ENCODE assay signal across 8 cellular contexts in the genomic region with DNA sequence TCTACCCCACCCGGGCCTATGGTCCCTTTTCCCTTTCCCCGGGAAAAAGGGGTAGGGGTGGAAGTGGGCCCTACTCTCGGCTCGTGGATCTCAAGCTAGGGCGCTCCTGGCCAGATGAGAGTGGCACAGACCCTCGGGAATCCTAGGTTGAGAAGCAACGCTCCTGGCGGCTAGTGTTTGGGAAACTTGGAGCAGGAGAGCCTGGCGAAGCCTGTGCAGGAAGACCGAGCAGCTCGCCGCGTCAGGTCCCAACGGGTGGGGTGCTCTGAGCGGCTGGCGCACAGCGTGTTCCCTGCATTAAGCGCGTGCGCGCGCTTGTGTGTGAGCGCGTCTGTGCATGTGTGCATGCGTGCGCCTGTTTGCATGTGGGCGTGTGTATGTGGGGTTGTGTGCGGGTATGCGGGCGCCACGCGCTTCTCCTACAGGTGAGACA. TPM values are rescaled to one million over a fixed set of nuclear protein-coding genes. Genes with fewer than 3 reads are reported as not detected.
A peak's percentile ranks its signal among the peaks of the same experiment; 100 is the strongest.
DNase-seq lines count a peak whose midpoint lies in the region; ATAC-seq and TF ChIP-seq lines count a peak whose summit lies in the region.

No MANE protein-coding gene starts in this region.

- TF ChIP-seq CTCF in nephron (IDR thresholded peaks at IDR 0.05; ENCODE audit: unreplicated experiment in 3 of 3), result no peak

- DNase-seq in NCI-H2029 (lab: John Stamatoyannopoulos, UW) (peak; percentile 28), NCI-H2029 treated with DMSO at 0.1 percent for 48 hours (lab: John Stamatoyannopoulos, UW) (no peak), NCI-H1048 (lab: John Stamatoyannopoulos, UW) (no peak), kidney glomerular epithelial cell (lab: John Stamatoyannopoulos, UW) (no peak)
- DNase-seq in activated CD4-positive, alpha-beta T cell treated with anti-CD3 and anti-CD28 coated beads, Interleukin-2, amount 10 ng/mL, durations not matched to agents 24 days and 14 days, result peak; percentile 85
- peak; percentile 45 to 48 (median 46) for DNase-seq in effector memory CD8-positive, alpha-beta T cell

- H3K36me3 Mint-ChIP-seq in activated CD4-positive, alpha-beta T cell treated with anti-CD3 and anti-CD28 coated beads, Interleukin-2, amount 10 ng/mL, durations not matched to agents 24 days and 14 days (ENCODE audit: low read depth), result no peaks in the 10 kb centered on the region
- peaks cover 17% of the 10 kb centered on the region for H3K36me3 Mint-ChIP-seq in effector memory CD8-positive, alpha-beta T cell (ENCODE audit: insufficient read depth)
- H3K36me3 Mint-ChIP-seq in nephron (ENCODE audit: low read depth), result no peaks in the 10 kb centered on the region

- no peaks in the 10 kb centered on the region for H3K9me3 Mint-ChIP-seq in activated CD4-positive, alpha-beta T cell treated with anti-CD3 and anti-CD28 coated beads, Interleukin-2, amount 10 ng/mL, durations not matched to agents 24 days and 14 days
- no peaks in the 10 kb centered on the region for H3K9me3 Mint-ChIP-seq in effector memory CD8-positive, alpha-beta T cell
- H3K9me3 Mint-ChIP-seq in nephron, result peaks cover 3% of the 10 kb centered on the region

- peak overlapping the region; percentile 77 for H3K4me3 Mint-ChIP-seq in activated CD4-positive, alpha-beta T cell treated with anti-CD3 and anti-CD28 coated beads, Interleukin-2, amount 10 ng/mL, durations not matched to agents 24 days and 14 days
- H3K4me3 Mint-ChIP-seq in effector memory CD8-positive, alpha-beta T cell, result peak overlapping the region; percentile 78 to 84
- peak overlapping the region; percentile 63 to 76 (median 71) for H3K4me3 Mint-ChIP-seq in nephron

- intact Hi-C loops in activated CD4-positive, alpha-beta T cell treated with anti-CD3 and anti-CD28 coated beads, Interleukin-2, amount 10 ng/mL, durations not matched to agents 24 days and 14 days (cut with micrococcal nuclease), result no loop called here

- H3K4me1 Mint-ChIP-seq in activated CD4-positive, alpha-beta T cell treated with anti-CD3 and anti-CD28 coated beads, Interleukin-2, amount 10 ng/mL, durations not matched to agents 24 days and 14 days, result peaks cover 41% of the 10 kb centered on the region
- peaks cover 22 to 28% of the 10 kb centered on the region in 2 donors for H3K4me1 Mint-ChIP-seq in effector memory CD8-positive, alpha-beta T cell (ENCODE audit: low read depth in 2 of 2)
- peaks cover 63% of the 10 kb centered on the region for H3K4me1 Mint-ChIP-seq in nephron

- no peak overlapping the region for H3K27ac Mint-ChIP-seq in activated CD4-positive, alpha-beta T cell treated with anti-CD3 and anti-CD28 coated beads, Interleukin-2, amount 10 ng/mL, durations not matched to agents 24 days and 14 days
- peak overlapping the region in 1 of 2 donors; percentile 60 for H3K27ac Mint-ChIP-seq in effector memory CD8-positive, alpha-beta T cell
- H3K27ac Mint-ChIP-seq in nephron, result peak overlapping the region in 1 of 3 experiments; percentile 29

- ATAC-seq in HG03139 (IDR thresholded peaks at IDR 0.05; ENCODE audit: unreplicated experiment), result peak; percentile 57
- ATAC-seq in effector memory CD8-positive, alpha-beta T cell (replicated peaks), result peak; percentile 88

- peaks cover 78% of the 10 kb centered on the region for H3K27me3 Mint-ChIP-seq in activated CD4-positive, alpha-beta T cell treated with anti-CD3 and anti-CD28 coated beads, Interleukin-2, amount 10 ng/mL, durations not matched to agents 24 days and 14 days
- H3K27me3 Mint-ChIP-seq in effector memory CD8-positive, alpha-beta T cell, result peaks cover 41 to 52% of the 10 kb centered on the region in 2 donors
- peaks cover 100% of the 10 kb centered on the region for H3K27me3 Mint-ChIP-seq in nephron (ENCODE audit: low read depth)

RNA-seq across cellular contexts. Expression of a gene that starts 7.1 kb away (rescaled TPM):
- 35.3 and 36.5 TPM in 2 replicates for total RNA-seq in activated CD4-positive, alpha-beta T cell treated with anti-CD3 and anti-CD28 coated beads, Interleukin-2, amount 10 ng/mL, durations not matched to agents 24 days and 14 days

Comparison
In these comparisons a context has a peak if more than half of its experiments do, and no peak if none do; other contexts are left out.
1. DNase-seq: peak in NCI-H2029 (single experiment), activated CD4-positive, alpha-beta T cell treated with anti-CD3 and anti-CD28 coated beads, Interleukin-2, amount 10 ng/mL, durations not matched to agents 24 days and 14 days (single experiment) and effector memory CD8-positive, alpha-beta T cell (3 of 3); none in NCI-H2029 treated with DMSO at 0.1 percent for 48 hours (single experiment), NCI-H1048 (single experiment) and kidney glomerular epithelial cell (single experiment).
2. Peak in every context shown above with its lines, with median percentiles within 50 percentile points of each other: H3K4me3 Mint-ChIP-seq.